Comparison of ENCODE assay signal across 1 cellular context in the genomic region with DNA sequence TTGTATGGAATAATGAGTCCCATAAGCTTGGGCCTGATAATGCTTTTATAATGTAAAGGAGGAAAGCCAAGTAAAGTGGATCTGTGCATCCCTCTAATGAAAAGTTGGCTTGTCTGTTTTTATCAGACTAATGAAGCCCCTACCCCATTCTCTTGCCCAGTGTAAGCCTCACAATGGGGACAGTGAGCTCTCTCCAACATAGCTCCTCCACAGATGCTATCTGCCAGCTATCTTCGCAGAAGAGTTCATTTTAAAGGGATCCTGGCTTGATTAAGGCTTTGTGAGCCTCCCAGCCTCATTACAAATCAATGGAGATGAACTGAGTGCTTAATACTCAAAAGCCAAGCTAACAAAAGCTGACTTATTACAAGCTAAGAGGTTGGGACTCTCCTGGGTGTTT.
TF ChIP-seq lines count a peak whose summit lies in the region.

No MANE protein-coding gene starts in this region.

TF ChIP-seq in GM23338, 12 proteins besides CTCF, POLR2A, EP300 and RAD21 (continued from another document):
- TF ChIP-seq, protein P1, sequence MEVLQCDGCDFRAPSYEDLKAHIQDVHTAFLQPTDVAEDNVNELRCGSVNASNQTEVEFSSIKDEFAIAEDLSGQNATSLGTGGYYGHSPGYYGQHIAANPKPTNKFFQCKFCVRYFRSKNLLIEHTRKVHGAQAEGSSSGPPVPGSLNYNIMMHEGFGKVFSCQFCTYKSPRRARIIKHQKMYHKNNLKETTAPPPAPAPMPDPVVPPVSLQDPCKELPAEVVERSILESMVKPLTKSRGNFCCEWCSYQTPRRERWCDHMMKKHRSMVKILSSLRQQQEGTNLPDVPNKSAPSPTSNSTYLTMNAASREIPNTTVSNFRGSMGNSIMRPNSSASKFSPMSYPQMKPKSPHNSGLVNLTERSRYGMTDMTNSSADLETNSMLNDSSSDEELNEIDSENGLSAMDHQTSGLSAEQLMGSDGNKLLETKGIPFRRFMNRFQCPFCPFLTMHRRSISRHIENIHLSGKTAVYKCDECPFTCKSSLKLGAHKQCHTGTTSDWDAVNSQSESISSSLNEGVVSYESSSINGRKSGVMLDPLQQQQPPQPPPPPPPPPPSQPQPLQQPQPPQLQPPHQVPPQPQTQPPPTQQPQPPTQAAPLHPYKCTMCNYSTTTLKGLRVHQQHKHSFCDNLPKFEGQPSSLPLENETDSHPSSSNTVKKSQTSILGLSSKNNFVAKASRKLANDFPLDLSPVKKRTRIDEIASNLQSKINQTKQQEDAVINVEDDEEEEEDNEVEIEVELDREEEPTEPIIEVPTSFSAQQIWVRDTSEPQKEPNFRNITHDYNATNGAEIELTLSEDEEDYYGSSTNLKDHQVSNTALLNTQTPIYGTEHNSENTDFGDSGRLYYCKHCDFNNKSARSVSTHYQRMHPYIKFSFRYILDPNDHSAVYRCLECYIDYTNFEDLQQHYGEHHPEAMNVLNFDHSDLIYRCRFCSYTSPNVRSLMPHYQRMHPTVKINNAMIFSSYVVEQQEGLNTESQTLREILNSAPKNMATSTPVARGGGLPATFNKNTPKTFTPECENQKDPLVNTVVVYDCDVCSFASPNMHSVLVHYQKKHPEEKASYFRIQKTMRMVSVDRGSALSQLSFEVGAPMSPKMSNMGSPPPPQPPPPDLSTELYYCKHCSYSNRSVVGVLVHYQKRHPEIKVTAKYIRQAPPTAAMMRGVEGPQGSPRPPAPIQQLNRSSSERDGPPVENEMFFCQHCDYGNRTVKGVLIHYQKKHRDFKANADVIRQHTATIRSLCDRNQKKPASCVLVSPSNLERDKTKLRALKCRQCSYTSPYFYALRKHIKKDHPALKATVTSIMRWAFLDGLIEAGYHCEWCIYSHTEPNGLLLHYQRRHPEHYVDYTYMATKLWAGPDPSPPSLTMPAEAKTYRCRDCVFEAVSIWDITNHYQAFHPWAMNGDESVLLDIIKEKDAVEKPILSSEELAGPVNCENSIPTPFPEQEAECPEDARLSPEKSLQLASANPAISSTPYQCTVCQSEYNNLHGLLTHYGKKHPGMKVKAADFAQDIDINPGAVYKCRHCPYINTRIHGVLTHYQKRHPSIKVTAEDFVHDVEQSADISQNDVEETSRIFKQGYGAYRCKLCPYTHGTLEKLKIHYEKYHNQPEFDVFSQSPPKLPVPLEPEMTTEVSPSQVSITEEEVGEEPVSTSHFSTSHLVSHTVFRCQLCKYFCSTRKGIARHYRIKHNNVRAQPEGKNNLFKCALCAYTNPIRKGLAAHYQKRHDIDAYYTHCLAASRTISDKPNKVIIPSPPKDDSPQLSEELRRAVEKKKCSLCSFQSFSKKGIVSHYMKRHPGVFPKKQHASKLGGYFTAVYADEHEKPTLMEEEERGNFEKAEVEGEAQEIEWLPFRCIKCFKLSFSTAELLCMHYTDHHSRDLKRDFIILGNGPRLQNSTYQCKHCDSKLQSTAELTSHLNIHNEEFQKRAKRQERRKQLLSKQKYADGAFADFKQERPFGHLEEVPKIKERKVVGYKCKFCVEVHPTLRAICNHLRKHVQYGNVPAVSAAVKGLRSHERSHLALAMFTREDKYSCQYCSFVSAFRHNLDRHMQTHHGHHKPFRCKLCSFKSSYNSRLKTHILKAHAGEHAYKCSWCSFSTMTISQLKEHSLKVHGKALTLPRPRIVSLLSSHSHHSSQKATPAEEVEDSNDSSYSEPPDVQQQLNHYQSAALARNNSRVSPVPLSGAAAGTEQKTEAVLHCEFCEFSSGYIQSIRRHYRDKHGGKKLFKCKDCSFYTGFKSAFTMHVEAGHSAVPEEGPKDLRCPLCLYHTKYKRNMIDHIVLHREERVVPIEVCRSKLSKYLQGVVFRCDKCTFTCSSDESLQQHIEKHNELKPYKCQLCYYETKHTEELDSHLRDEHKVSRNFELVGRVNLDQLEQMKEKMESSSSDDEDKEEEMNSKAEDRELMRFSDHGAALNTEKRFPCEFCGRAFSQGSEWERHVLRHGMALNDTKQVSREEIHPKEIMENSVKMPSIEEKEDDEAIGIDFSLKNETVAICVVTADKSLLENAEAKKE (CRISPR knock-in tag; IDR thresholded peaks at IDR 0.05), result no peak
- TF ChIP-seq, protein P2, sequence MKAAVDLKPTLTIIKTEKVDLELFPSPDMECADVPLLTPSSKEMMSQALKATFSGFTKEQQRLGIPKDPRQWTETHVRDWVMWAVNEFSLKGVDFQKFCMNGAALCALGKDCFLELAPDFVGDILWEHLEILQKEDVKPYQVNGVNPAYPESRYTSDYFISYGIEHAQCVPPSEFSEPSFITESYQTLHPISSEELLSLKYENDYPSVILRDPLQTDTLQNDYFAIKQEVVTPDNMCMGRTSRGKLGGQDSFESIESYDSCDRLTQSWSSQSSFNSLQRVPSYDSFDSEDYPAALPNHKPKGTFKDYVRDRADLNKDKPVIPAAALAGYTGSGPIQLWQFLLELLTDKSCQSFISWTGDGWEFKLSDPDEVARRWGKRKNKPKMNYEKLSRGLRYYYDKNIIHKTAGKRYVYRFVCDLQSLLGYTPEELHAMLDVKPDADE (IDR thresholded peaks at IDR 0.05), result no peak
- TF ChIP-seq EZH2 (IDR thresholded peaks at IDR 0.05; ENCODE audit: low read depth, unreplicated experiment), result no peak
TF ChIP-seq in GM23338: peak in this region for 0.
